ENCODE assay signal across 29 cellular contexts in genomic region chr17:66751771-66752170, GRCh38.
"Had no signal": no experiment of that assay in that cellular context is flagged by ENCODE, and none has a peak within 500 bp of the region (broad histone marks: within the 10 kb centered on the region; RNA-seq: fewer than 3 reads in every experiment).

No MANE protein-coding gene starts in this region.

- DNase-seq: activated CD4-positive, alpha-beta T cell treated with anti-CD3 and anti-CD28 coated beads for 36 hours; activated CD4-positive, alpha-beta T cell treated with anti-CD3 and anti-CD28 coated beads, Interleukin-2, amount 50 U/mL, for 4 hours; activated CD8-positive, alpha-beta T cell treated with anti-CD3 and anti-CD28 coated beads for 36 hours; activated gamma-delta T cell; activated naive CD4-positive, alpha-beta T cell treated with anti-CD3 and anti-CD28 coated beads, Interleukin-2, amount 10 ng/mL, durations not matched to agents 7 days and 5 days; activated naive CD8-positive, alpha-beta T cell treated with anti-CD3 and anti-CD28 coated beads, Interleukin-2, amount 10 ng/mL, durations not matched to agents 7 days and 5 days; activated T-cell treated with anti-CD3 and anti-CD28 coated beads, Interleukin-2, amount 50 U/mL, for 1 hour; activated T-cell treated with anti-CD3 and anti-CD28 coated beads, Interleukin-2, amount 50 U/mL, for 72 hours; amygdala; NCI-H1092 treated with DMSO at 0.1 percent for 48 hours; NCI-H1417; NCI-H146; NCI-H187; NCI-H2029 treated with DMSO at 0.1 percent for 48 hours; NCI-H2107; NCI-H2171; NCI-H226; NCI-H446 treated with DMSO at 0.1 percent for 48 hours; NCI-H69; NK-92 treated with Interleukin-12 subunit alpha and Interleukin-12 subunit beta, amount 100 ng/mL, for 24 hours; PC-3; Peyer's patch; RPMI8226; SHP77 treated with DMSO at 0.1 percent for 48 hours; SK-N-SH had no signal

- H3K4me3 Mint-ChIP-seq: activated CD4-positive, alpha-beta T cell treated with anti-CD3 and anti-CD28 coated beads for 36 hours; activated CD8-positive, alpha-beta T cell treated with anti-CD3 and anti-CD28 coated beads for 36 hours; activated naive CD4-positive, alpha-beta T cell treated with anti-CD3 and anti-CD28 coated beads, Interleukin-2, amount 10 ng/mL, durations not matched to agents 7 days and 5 days; activated naive CD8-positive, alpha-beta T cell treated with anti-CD3 and anti-CD28 coated beads, Interleukin-2, amount 10 ng/mL, durations not matched to agents 7 days and 5 days; activated T-cell treated with anti-CD3 and anti-CD28 coated beads, Interleukin-2, amount 50 U/mL, for 72 hours; T-helper 1 cell treated with Interleukin-12 subunit alpha and Interleukin-12 subunit beta and Interleukin-4 antibody, amounts not matched to agents 30 μg/mL and 1 μg/mL, for 36 hours; T-helper 2 cell treated with Interferon-gamma antibody and Interleukin-4, amounts not matched to agents 5 μg/mL and 100 μg/mL, for 36 hours had no signal

- H3K9me3 Mint-ChIP-seq: activated CD8-positive, alpha-beta T cell treated with anti-CD3 and anti-CD28 coated beads for 36 hours; activated naive CD4-positive, alpha-beta T cell treated with anti-CD3 and anti-CD28 coated beads, Interleukin-2, amount 10 ng/mL, durations not matched to agents 7 days and 5 days; activated naive CD8-positive, alpha-beta T cell treated with anti-CD3 and anti-CD28 coated beads, Interleukin-2, amount 10 ng/mL, durations not matched to agents 7 days and 5 days; activated T-cell treated with anti-CD3 and anti-CD28 coated beads, Interleukin-2, amount 50 U/mL, for 72 hours; activated T-helper 2 cell treated with anti-CD3 and anti-CD28 coated beads, Interferon-gamma antibody, Interleukin-2, Interleukin-4, amounts not matched to agents 10 μg/mL and 5 μg/mL and 100 μg/mL, durations not matched to agents 14 hours and 24 hours and 36 hours; T-helper 1 cell treated with Interleukin-12 subunit alpha and Interleukin-12 subunit beta and Interleukin-4 antibody, amounts not matched to agents 30 μg/mL and 1 μg/mL, for 36 hours; T-helper 2 cell treated with Interferon-gamma antibody and Interleukin-4, amounts not matched to agents 5 μg/mL and 100 μg/mL, for 36 hours had no signal

- H3K27ac Mint-ChIP-seq: activated CD4-positive, alpha-beta T cell treated with anti-CD3 and anti-CD28 coated beads for 36 hours; activated CD8-positive, alpha-beta T cell treated with anti-CD3 and anti-CD28 coated beads for 36 hours; activated naive CD4-positive, alpha-beta T cell treated with anti-CD3 and anti-CD28 coated beads, Interleukin-2, amount 10 ng/mL, durations not matched to agents 7 days and 5 days; activated naive CD8-positive, alpha-beta T cell treated with anti-CD3 and anti-CD28 coated beads, Interleukin-2, amount 10 ng/mL, durations not matched to agents 7 days and 5 days; activated T-cell treated with anti-CD3 and anti-CD28 coated beads, Interleukin-2, amount 50 U/mL, for 72 hours; activated T-helper 2 cell treated with anti-CD3 and anti-CD28 coated beads, Interferon-gamma antibody, Interleukin-2, Interleukin-4, amounts not matched to agents 10 μg/mL and 5 μg/mL and 100 μg/mL, durations not matched to agents 14 hours and 24 hours and 36 hours; T-helper 1 cell treated with Interleukin-12 subunit alpha and Interleukin-12 subunit beta and Interleukin-4 antibody, amounts not matched to agents 30 μg/mL and 1 μg/mL, for 36 hours; T-helper 2 cell treated with Interferon-gamma antibody and Interleukin-4, amounts not matched to agents 5 μg/mL and 100 μg/mL, for 36 hours had no signal

- H3K27me3 Mint-ChIP-seq: activated CD4-positive, alpha-beta T cell treated with anti-CD3 and anti-CD28 coated beads for 36 hours; activated CD8-positive, alpha-beta T cell treated with anti-CD3 and anti-CD28 coated beads for 36 hours; activated naive CD4-positive, alpha-beta T cell treated with anti-CD3 and anti-CD28 coated beads, Interleukin-2, amount 10 ng/mL, durations not matched to agents 7 days and 5 days; activated naive CD8-positive, alpha-beta T cell treated with anti-CD3 and anti-CD28 coated beads, Interleukin-2, amount 10 ng/mL, durations not matched to agents 7 days and 5 days had no signal

- H3K4me1 Mint-ChIP-seq: activated CD4-positive, alpha-beta T cell treated with anti-CD3 and anti-CD28 coated beads for 36 hours; activated naive CD4-positive, alpha-beta T cell treated with anti-CD3 and anti-CD28 coated beads, Interleukin-2, amount 10 ng/mL, durations not matched to agents 7 days and 5 days; activated naive CD8-positive, alpha-beta T cell treated with anti-CD3 and anti-CD28 coated beads, Interleukin-2, amount 10 ng/mL, durations not matched to agents 7 days and 5 days had no signal

- ATAC-seq: activated CD4-positive, alpha-beta T cell treated with anti-CD3 and anti-CD28 coated beads for 36 hours; activated CD8-positive, alpha-beta T cell treated with anti-CD3 and anti-CD28 coated beads for 36 hours; activated T-cell treated with anti-CD3 and anti-CD28 coated beads, Interleukin-2, amount 50 U/mL, for 72 hours; K562; PC-3 had no signal
